Comparison of ENCODE assay signal across 22 cellular contexts in genomic region chr11:44167047-44167446, GRCh38.
"Had no signal": no experiment of that assay in that cellular context is flagged by ENCODE, and none has a peak within 500 bp of the region (broad histone marks: within the 10 kb centered on the region; RNA-seq: fewer than 3 reads in every experiment).

No MANE protein-coding gene starts in this region.

- H3K36me3 ChIP-seq: colonic mucosa, neutrophil, right lobe of liver, thoracic aorta had no signal

- ATAC-seq: gastroesophageal sphincter; left colon; naive thymus-derived CD8-positive, alpha-beta T cell; psoas muscle; right lobe of liver; stimulated activated naive B cell treated with anti-CD40 and anti-IgM and Interleukin-4, amounts not matched to agents 10 μg/mL and 1 μg/mL and 100 μg/mL, for 72 hours had no signal

- H3K27me3 Mint-ChIP-seq: naive thymus-derived CD8-positive, alpha-beta T cell; stimulated activated naive B cell treated with anti-CD40 and anti-IgM and Interleukin-4, amounts not matched to agents 10 μg/mL and 1 μg/mL and 100 μg/mL, for 72 hours had no signal

- H3K27ac Mint-ChIP-seq: immature natural killer cell; stimulated activated naive B cell treated with anti-CD40 and anti-IgM and Interleukin-4, amounts not matched to agents 10 μg/mL and 1 μg/mL and 100 μg/mL, for 72 hours had no signal

- H3K4me1 ChIP-seq: colonic mucosa, right lobe of liver had no signal

- H3K4me3 Mint-ChIP-seq: immature natural killer cell; naive thymus-derived CD8-positive, alpha-beta T cell; stimulated activated naive B cell treated with anti-CD40 and anti-IgM and Interleukin-4, amounts not matched to agents 10 μg/mL and 1 μg/mL and 100 μg/mL, for 72 hours had no signal

- DNase-seq: cerebellar nuclear complex; colonic mucosa; dermis blood vessel endothelial cell; foreskin fibroblast; glutamatergic neuron; immature natural killer cell; left colon; mammary epithelial cell; naive thymus-derived CD8-positive, alpha-beta T cell; psoas muscle; retina; right lobe of liver; stimulated activated CD4-positive, alpha-beta T cell treated with anti-CD3 and anti-CD28 coated beads, Interleukin-2, amount 100 ng/mL, for 24 hours; stimulated activated CD4-positive, alpha-beta T cell treated with anti-CD3 and anti-CD28 coated beads, Interleukin-4, amount 100 ng/mL, for 4 hours; stimulated activated naive B cell treated with anti-CD40 and anti-IgM and Interleukin-4, amounts not matched to agents 10 μg/mL and 1 μg/mL and 100 μg/mL, for 72 hours; stomach; substantia nigra; trophoblast cell had no signal

- H3K4me3 ChIP-seq: colonic mucosa, gastroesophageal sphincter, psoas muscle, right lobe of liver, skin epidermis, stomach, thoracic aorta had no signal

- H3K9me3 ChIP-seq: colonic mucosa, gastroesophageal sphincter, neutrophil, psoas muscle, right lobe of liver, stomach, thoracic aorta had no signal

- H3K27me3 ChIP-seq: colonic mucosa, gastroesophageal sphincter, neutrophil, right lobe of liver, stomach had no signal

- H3K27ac ChIP-seq: colonic mucosa, gastroesophageal sphincter, neutrophil, psoas muscle, right lobe of liver, skin epidermis, stomach, thoracic aorta had no signal

- H3K9me3 Mint-ChIP-seq: immature natural killer cell; naive thymus-derived CD8-positive, alpha-beta T cell; stimulated activated naive B cell treated with anti-CD40 and anti-IgM and Interleukin-4, amounts not matched to agents 10 μg/mL and 1 μg/mL and 100 μg/mL, for 72 hours had no signal
